8 cellular contexts compared by ENCODE assay signal in genomic region chr1:109213824-109214693, GRCh38. TPM values are rescaled to one million over a fixed set of nuclear protein-coding genes. Genes with fewer than 3 reads are reported as not detected.
DNase-seq lines count a peak whose midpoint lies in the region; ATAC-seq and TF ChIP-seq lines count a peak whose summit lies in the region.

A gene with protein sequence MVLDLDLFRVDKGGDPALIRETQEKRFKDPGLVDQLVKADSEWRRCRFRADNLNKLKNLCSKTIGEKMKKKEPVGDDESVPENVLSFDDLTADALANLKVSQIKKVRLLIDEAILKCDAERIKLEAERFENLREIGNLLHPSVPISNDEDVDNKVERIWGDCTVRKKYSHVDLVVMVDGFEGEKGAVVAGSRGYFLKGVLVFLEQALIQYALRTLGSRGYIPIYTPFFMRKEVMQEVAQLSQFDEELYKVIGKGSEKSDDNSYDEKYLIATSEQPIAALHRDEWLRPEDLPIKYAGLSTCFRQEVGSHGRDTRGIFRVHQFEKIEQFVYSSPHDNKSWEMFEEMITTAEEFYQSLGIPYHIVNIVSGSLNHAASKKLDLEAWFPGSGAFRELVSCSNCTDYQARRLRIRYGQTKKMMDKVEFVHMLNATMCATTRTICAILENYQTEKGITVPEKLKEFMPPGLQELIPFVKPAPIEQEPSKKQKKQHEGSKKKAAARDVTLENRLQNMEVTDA (plus strand): TSS chr1:109213918. CDS start chr1:109213993, 75 bp downstream.

- POLR2A ChIA-PET in AG04450 (lab: Yijun Ruan, JAX): interaction anchor here (0.5 to 1.7 kb wide), 10 partner anchors 11 to 114 kb away, joined by 3 to 9 read pairs (median 5); no protein-coding TSS in a partner anchor

- H3K27ac ChIP-seq in AG04450 (ENCODE audit: low read depth, low read length): peak within 1 kb of the TSS; percentile 93
- H3K27ac ChIP-seq in caudate nucleus (ENCODE audit: low read depth, low read length): peak within 1 kb of the TSS; percentile 76

- CTCF ChIA-PET in AG04450 (lab: Charles Lee): interaction anchor here (1.0 to 6.4 kb wide), 5 partner anchors 12 to 114 kb away, joined by 3 to 30 read pairs (median 4); no protein-coding TSS in a partner anchor

- no peaks in the 10 kb centered on the region for H3K9me3 ChIP-seq in AG04450 (ENCODE audit: control insufficient read depth, insufficient read depth, low read length)

- DNase-seq in AG04450 (ENCODE audit: low read depth, low spot score) (peak; percentile 63), NCI-H2227 (lab: John Stamatoyannopoulos, UW; ENCODE audit: unreplicated experiment) (peak; percentile 96), caudate nucleus (lab: John Stamatoyannopoulos, UW) (peak in 59 of 61 donors; percentile 47 to 92 (median 83)), iris pigment epithelial cell (ENCODE audit: low read depth) (peak; percentile 79)
- peak; percentile 62 to 79 (median 71) for DNase-seq in activated CD4-positive, CD25-positive, alpha-beta regulatory T cell (lab: John Stamatoyannopoulos, UW)
- DNase-seq in stimulated activated CD4-positive, alpha-beta T cell treated with anti-CD3 and anti-CD28 coated beads, Interleukin-12 subunit alpha, Interleukin-12 subunit beta, amount 100 ng/mL, for 4 hours: peak; percentile 88

- no peak for TF ChIP-seq CTCF in AG04450 (IDR thresholded peaks at IDR 0.05; ENCODE audit: low read depth, low read length)

- H3K4me3 ChIP-seq in AG04450 (ENCODE audit: low read depth, low read length): peak within 1 kb of the TSS; percentile 98

- H3K27me3 ChIP-seq in AG04450 (ENCODE audit: control insufficient read depth, insufficient read depth, low read length): no peaks in the 10 kb centered on the region

- peak; percentile 62 for ATAC-seq in GM18870 (IDR thresholded peaks at IDR 0.05; ENCODE audit: unreplicated experiment)
- ATAC-seq in HG03103 (IDR thresholded peaks at IDR 0.05; ENCODE audit: low read depth, unreplicated experiment): peak; percentile 62

RNA-seq across cellular contexts. Expression of the gene that starts here (rescaled TPM):
- polyA plus RNA-seq in AG04450 (2011; rRNA removed): 301 and 332 TPM in 2 replicates
- polyA minus RNA-seq in AG04450 (2011; rRNA and poly(A)+ RNA removed): 195 and 210 TPM in 2 replicates

Comparison
In these comparisons a context has a peak if more than half of its experiments do, and no peak if none do; other contexts are left out.
1. Peak in every context shown above with its lines: DNase-seq, ATAC-seq, H3K4me3 ChIP-seq and H3K27ac ChIP-seq.